ENCODE assay signal across 18 cellular contexts in the genomic region with DNA sequence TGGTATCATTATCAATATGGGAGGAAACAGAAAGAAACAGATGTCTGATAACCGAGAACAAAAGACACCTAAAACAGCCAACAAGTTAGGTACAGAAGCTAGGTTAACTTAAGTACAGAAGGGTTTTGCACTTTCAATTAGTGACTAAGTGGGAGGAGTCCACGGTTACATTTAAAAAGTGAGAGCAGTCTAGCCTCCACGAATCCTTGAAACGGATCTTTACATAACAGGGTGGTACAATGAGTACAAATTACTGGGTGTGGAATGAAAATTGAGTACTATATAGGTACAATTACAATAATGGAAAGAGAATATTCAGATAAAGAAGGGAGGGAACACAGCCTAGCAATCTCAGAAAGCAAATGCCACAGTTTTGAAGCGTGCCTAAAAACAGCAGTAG.
DNase-seq lines count a peak whose midpoint lies in the region; ATAC-seq and TF ChIP-seq lines count a peak whose summit lies in the region.
"Had no signal": no experiment of that assay in that cellular context is flagged by ENCODE, and none has a peak within 500 bp of the region (broad histone marks: within the 10 kb centered on the region; RNA-seq: fewer than 3 reads in every experiment).

No MANE protein-coding gene starts in this region.

- H3K4me3 ChIP-seq in naive thymus-derived CD4-positive, alpha-beta T cell (ENCODE audit: low read length), result no peak overlapping the region
- H3K4me3 ChIP-seq in breast epithelium, result no peak overlapping the region
- H3K4me3 ChIP-seq: colonic mucosa, right lobe of liver had no signal

- H3K9me3 Mint-ChIP-seq in WTC11, result no peaks in the 10 kb centered on the region
- H3K9me3 Mint-ChIP-seq in naive thymus-derived CD4-positive, alpha-beta T cell, result peaks cover 0 to 2% (median 0%) of the 10 kb centered on the region in 11 donors
- H3K9me3 Mint-ChIP-seq: natural killer cell treated with Interleukin-12 subunit alpha and Interleukin-12 subunit beta and Interleukin-15 and Interleukin-18, amount 100 ng/mL, for 72 hours had no signal

- H3K27ac Mint-ChIP-seq in WTC11, result peak overlapping the region; percentile 47
- H3K27ac Mint-ChIP-seq in naive thymus-derived CD4-positive, alpha-beta T cell, result peak overlapping the region; percentile 73 to 99 (median 95)

- H3K36me3 Mint-ChIP-seq in WTC11, result peaks cover 2% of the 10 kb centered on the region
- H3K36me3 Mint-ChIP-seq in naive thymus-derived CD4-positive, alpha-beta T cell, result peaks cover 1 to 20% (median 7%) of the 10 kb centered on the region in 5 donors

- H3K4me3 Mint-ChIP-seq in WTC11, result no peak overlapping the region
- H3K4me3 Mint-ChIP-seq in naive thymus-derived CD4-positive, alpha-beta T cell, result peak overlapping the region; percentile 54 to 88 (median 84)
- H3K4me3 Mint-ChIP-seq: natural killer cell treated with Interleukin-12 subunit alpha and Interleukin-12 subunit beta and Interleukin-15 and Interleukin-18, amount 100 ng/mL, for 72 hours had no signal

- peaks cover 37% of the 10 kb centered on the region for H3K4me1 Mint-ChIP-seq in WTC11
- H3K4me1 Mint-ChIP-seq in naive thymus-derived CD4-positive, alpha-beta T cell, result peaks cover 45 to 93% (median 85%) of the 10 kb centered on the region in 7 donors

- no peak for ATAC-seq in WTC11
- ATAC-seq in naive thymus-derived CD4-positive, alpha-beta T cell, result peak; percentile 66
- no peak for ATAC-seq in GM21447 (IDR thresholded peaks at IDR 0.05; ENCODE audit: unreplicated experiment)
- no peak for ATAC-seq in HG03571 (IDR thresholded peaks at IDR 0.05; ENCODE audit: unreplicated experiment)
- ATAC-seq: esophagus mucosa; natural killer cell treated with Interleukin-12 subunit alpha and Interleukin-12 subunit beta and Interleukin-15 and Interleukin-18, amount 100 ng/mL, for 72 hours had no signal

- TF ChIP-seq POLR2A in breast epithelium (IDR thresholded peaks at IDR 0.05), result no peak

- H3K9me3 ChIP-seq in naive thymus-derived CD4-positive, alpha-beta T cell (ENCODE audit: control insufficient read depth in 2 of 3, low read length in 3 of 3), result no peaks in the 10 kb centered on the region
- no peaks in the 10 kb centered on the region for H3K9me3 ChIP-seq in breast epithelium
- H3K9me3 ChIP-seq: colonic mucosa, right lobe of liver had no signal

- no peaks in the 10 kb centered on the region for H3K27me3 ChIP-seq in naive thymus-derived CD4-positive, alpha-beta T cell (ENCODE audit: control insufficient read depth in 2 of 2, insufficient read depth in 2 of 2, low read length in 2 of 2)
- H3K27me3 ChIP-seq in breast epithelium, result no peaks in the 10 kb centered on the region
- H3K27me3 ChIP-seq: colonic mucosa, right lobe of liver had no signal

- no peaks in the 10 kb centered on the region for H3K36me3 ChIP-seq in naive thymus-derived CD4-positive, alpha-beta T cell (ENCODE audit: control insufficient read depth in 2 of 3, insufficient read depth in 3 of 3, low read length in 3 of 3)
- H3K36me3 ChIP-seq in breast epithelium, result no peaks in the 10 kb centered on the region
- H3K36me3 ChIP-seq: colonic mucosa, right lobe of liver had no signal

- peak overlapping the region; percentile 65 for H3K27ac ChIP-seq in naive thymus-derived CD4-positive, alpha-beta T cell (ENCODE audit: low read depth, low read length)
- H3K27ac ChIP-seq in breast epithelium, result no peak overlapping the region
- H3K27ac ChIP-seq: colonic mucosa, right lobe of liver had no signal

- POLR2A ChIA-PET in WTC11 (lab: Charles Lee), result no interaction called here
- POLR2A ChIA-PET in naive thymus-derived CD4-positive, alpha-beta T cell (lab: Charles Lee), result interaction anchor here (0.6 to 0.9 kb wide), 3 partner anchors 42 to 98 kb away, joined by 3 to 5 read pairs (median 4); no protein-coding TSS in a partner anchor

- peak; percentile 10 for DNase-seq in NCI-H2107 treated with DMSO at 0.1 percent for 48 hours (lab: John Stamatoyannopoulos, UW; ENCODE audit: unreplicated experiment)
- DNase-seq in NCI-H2107 (lab: John Stamatoyannopoulos, UW), result no peak
- peak; percentile 30 for DNase-seq in NCI-H1105 (lab: John Stamatoyannopoulos, UW)
- DNase-seq in WTC11 (ENCODE audit: low spot score), result no peak
- peak in 7 of 9 donors; percentile 30 to 49 (median 44) for DNase-seq in naive thymus-derived CD4-positive, alpha-beta T cell
- no peak for DNase-seq in breast epithelium (ENCODE audit: low spot score in 2 of 2)
- DNase-seq: 8988T; activated CD8-positive, alpha-beta memory T cell treated with anti-CD3 and anti-CD28 coated beads for 24 hours; amniotic stem cell; colonic mucosa; GDM1; MV-4-11; NCI-H526; right lobe of liver had no signal

- intact Hi-C loops in naive thymus-derived CD4-positive, alpha-beta T cell (cut with micrococcal nuclease), result loop anchor here (2.0 to 10.0 kb wide), 2 partner anchors 15 to 69 kb away; no protein-coding TSS in a partner anchor
- intact Hi-C loops in breast epithelium (cut with DNase I; ENCODE audit: low total_unique reads), result no loop called here

- TF ChIP-seq CTCF in WTC11 (IDR thresholded peaks at IDR 0.05), result no peak
- TF ChIP-seq CTCF in breast epithelium (IDR thresholded peaks at IDR 0.05), result no peak

- CTCF ChIA-PET in WTC11 (lab: Charles Lee), result no interaction called here
- CTCF ChIA-PET in naive thymus-derived CD4-positive, alpha-beta T cell (lab: Charles Lee), result interaction anchor here (1.3 kb wide), 1 partner anchor 109 kb away, joined by 4 read pairs; no protein-coding TSS in a partner anchor

- no peaks in the 10 kb centered on the region for H3K27me3 Mint-ChIP-seq in WTC11 (ENCODE audit: low read depth)
- no peaks in the 10 kb centered on the region for H3K27me3 Mint-ChIP-seq in naive thymus-derived CD4-positive, alpha-beta T cell
- H3K27me3 Mint-ChIP-seq: natural killer cell treated with Interleukin-12 subunit alpha and Interleukin-12 subunit beta and Interleukin-15 and Interleukin-18, amount 100 ng/mL, for 72 hours had no signal

- peaks cover 7 to 79% of the 10 kb centered on the region in 2 donors for H3K4me1 ChIP-seq in naive thymus-derived CD4-positive, alpha-beta T cell (ENCODE audit: control insufficient read depth in 2 of 2, insufficient read depth in 2 of 2, low read length in 2 of 2)
- no peaks in the 10 kb centered on the region for H3K4me1 ChIP-seq in breast epithelium

TF ChIP-seq in WTC11, 78 proteins besides CTCF, POLR2A, EP300 and RAD21:
- no peak for TF ChIP-seq PRDM15 (CRISPR knock-in tag; IDR thresholded peaks at IDR 0.05)

Comparison
In these comparisons a context has a peak if more than half of its experiments do, and no peak if none do; other contexts are left out.
1. DNase-seq: peak in NCI-H2107 treated with DMSO at 0.1 percent for 48 hours (single experiment), NCI-H1105 (single experiment) and naive thymus-derived CD4-positive, alpha-beta T cell (7 of 9); none in NCI-H2107 (single experiment), WTC11 (single experiment) and breast epithelium (0 of 2).